Comparison of ENCODE assay signal across 25 cellular contexts in the genomic region with DNA sequence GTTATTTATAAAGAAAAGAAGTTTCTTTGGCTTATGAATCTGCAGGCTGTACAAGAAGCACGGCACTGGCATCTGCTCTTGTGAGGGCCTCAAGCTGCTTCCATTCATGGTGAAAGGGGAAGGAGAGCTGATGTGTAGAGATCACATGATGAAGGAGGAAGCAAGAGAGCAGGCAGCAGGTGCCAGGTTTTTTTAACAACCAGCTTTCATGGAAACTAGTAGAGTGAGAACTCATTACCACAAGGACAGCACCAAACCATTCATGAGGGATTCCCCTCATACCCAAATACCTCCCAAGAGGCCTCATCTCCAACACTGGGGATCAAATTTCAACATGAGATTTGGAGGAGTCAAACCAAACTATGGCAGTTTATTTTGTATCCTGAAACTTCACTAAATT.
DNase-seq lines count a peak whose midpoint lies in the region; ATAC-seq, FAIRE-seq and TF ChIP-seq lines count a peak whose summit lies in the region.
"Had no signal": no experiment of that assay in that cellular context is flagged by ENCODE, and none has a peak within 500 bp of the region (broad histone marks: within the 10 kb centered on the region; RNA-seq: fewer than 3 reads in every experiment).

No MANE protein-coding gene starts in this region.

- H2BK15ac ChIP-seq in mesendoderm (replicated peaks; ENCODE audit: low read depth) = no peak overlapping the region

- no peak overlapping the region for H2AK5ac ChIP-seq in mesendoderm (ENCODE audit: low read length)

- no peak overlapping the region for H2BK5ac ChIP-seq in mesendoderm (ENCODE audit: low read length)

- intact Hi-C loops in mammary epithelial cell (cut with micrococcal nuclease) = no loop called here
- intact Hi-C loops in MCF 10A (cut with micrococcal nuclease) = no loop called here
- intact Hi-C loops in HepG2 (cut with micrococcal nuclease; ENCODE audit: unreplicated experiment) = no loop called here
- intact Hi-C loops in naive thymus-derived CD4-positive, alpha-beta T cell (cut with micrococcal nuclease) = no loop called here

- no peak overlapping the region for H4K8ac ChIP-seq in mesendoderm (ENCODE audit: low read depth, low read length)

- CTCF ChIA-PET in mammary epithelial cell (lab: Charles Lee; ENCODE audit: low non-redundant PET) (no interaction called here), MCF 10A (lab: Yijun Ruan, JAX) (interaction anchor here (1.3 to 15.2 kb wide), 4 partner anchors 8 to 290 kb away, joined by 4 to 206 read pairs (median 6); no protein-coding TSS in a partner anchor), WTC11 (lab: Charles Lee) (interaction anchor here (0.7 kb wide), 1 partner anchor 68 kb away, joined by 3 read pairs; no protein-coding TSS in a partner anchor), HepG2 (lab: Yijun Ruan, JAX; ENCODE audit: low intra/inter-chr PET ratio, low total read pairs) (no interaction called here)
- CTCF ChIA-PET in naive thymus-derived CD4-positive, alpha-beta T cell (lab: Charles Lee) = no interaction called here

- H3K4me1 Mint-ChIP-seq in MCF 10A (ENCODE audit: insufficient read depth, unreplicated experiment) = no peaks in the 10 kb centered on the region
- peaks cover 11% of the 10 kb centered on the region for H3K4me1 Mint-ChIP-seq in WTC11
- peaks cover 0 to 4% (median 0%) of the 10 kb centered on the region in 7 donors for H3K4me1 Mint-ChIP-seq in naive thymus-derived CD4-positive, alpha-beta T cell

- no peak overlapping the region for H3K4me3 Mint-ChIP-seq in MCF 10A (ENCODE audit: unreplicated experiment)
- H3K4me3 Mint-ChIP-seq in WTC11 = no peak overlapping the region
- H3K4me3 Mint-ChIP-seq in naive thymus-derived CD4-positive, alpha-beta T cell = no peak overlapping the region
- H3K4me3 Mint-ChIP-seq: T-helper 1 cell treated with Interleukin-12 subunit alpha and Interleukin-12 subunit beta and Interleukin-4 antibody, amounts not matched to agents 30 μg/mL and 1 μg/mL, for 36 hours had no signal

- no peak for TF ChIP-seq CTCF in mammary epithelial cell (conservative IDR thresholded peaks at IDR 0.05 in 1 of 2, IDR thresholded peaks at IDR 0.05 in 1 of 2; ENCODE audit: extremely low read depth in 1 of 2, insufficient read depth in 1 of 2, low read depth in 1 of 2, low read length in 2 of 2)
- no peak for TF ChIP-seq CTCF in MCF 10A (IDR thresholded peaks at IDR 0.05; ENCODE audit: unreplicated experiment)
- TF ChIP-seq CTCF in WTC11 (IDR thresholded peaks at IDR 0.05) = no peak
- no peak for TF ChIP-seq CTCF in HepG2 (CRISPR knock-in tag; IDR thresholded peaks at IDR 0.05)

- H3K4me2 ChIP-seq in mammary epithelial cell (ENCODE audit: insufficient read depth, low read depth, low read length) (no peak overlapping the region), mesendoderm (ENCODE audit: low read length) (no peak overlapping the region), HepG2 (ENCODE audit: low read depth, low read length) (no peak overlapping the region)
- H3K4me2 ChIP-seq: A549 had no signal

- no peaks in the 10 kb centered on the region for H3K27me3 Mint-ChIP-seq in MCF 10A (ENCODE audit: insufficient read depth, unreplicated experiment)
- no peaks in the 10 kb centered on the region; the same call in 1 of the 2 replicates for H3K27me3 Mint-ChIP-seq in WTC11 (ENCODE audit: low read depth)
- peaks cover 4 to 23% (median 13%) of the 10 kb centered on the region in 5 donors for H3K27me3 Mint-ChIP-seq in naive thymus-derived CD4-positive, alpha-beta T cell

- H3K9me3 Mint-ChIP-seq in MCF 10A (ENCODE audit: unreplicated experiment) = peaks cover 33% of the 10 kb centered on the region
- H3K9me3 Mint-ChIP-seq in WTC11 = peaks cover 54% of the 10 kb centered on the region
- H3K9me3 Mint-ChIP-seq in naive thymus-derived CD4-positive, alpha-beta T cell = peaks cover 7 to 66% (median 34%) of the 10 kb centered on the region in 11 donors

- H3K36me3 ChIP-seq in mammary epithelial cell (ENCODE audit: insufficient read depth, low read length) (no peaks in the 10 kb centered on the region), mesendoderm (ENCODE audit: control insufficient read depth, insufficient read depth, low read length) (no peaks in the 10 kb centered on the region), HepG2 (replicated peaks in 1 of 2; ENCODE audit: control insufficient read depth in 1 of 2, insufficient read depth in 2 of 2, low read length in 2 of 2) (no peaks in the 10 kb centered on the region)
- no peaks in the 10 kb centered on the region for H3K36me3 ChIP-seq in naive thymus-derived CD4-positive, alpha-beta T cell (ENCODE audit: control insufficient read depth in 2 of 3, insufficient read depth in 3 of 3, low read length in 3 of 3)
- H3K36me3 ChIP-seq: BE2C, HAP-1, Peyer's patch, SJCRH30 had no signal

- no peak overlapping the region for H2AFZ ChIP-seq in mammary epithelial cell (ENCODE audit: low read depth, low read length)
- H2AFZ ChIP-seq in HepG2 (ENCODE audit: low read length) = no peak overlapping the region

- POLR2A ChIA-PET in MCF 10A (lab: Yijun Ruan, JAX) (interaction anchor here (2.1 kb wide), 1 partner anchor 12 kb away, joined by 10 read pairs; no protein-coding TSS in a partner anchor), WTC11 (lab: Charles Lee) (no interaction called here), HepG2 (lab: Yijun Ruan, JAX) (no interaction called here)
- POLR2A ChIA-PET in naive thymus-derived CD4-positive, alpha-beta T cell (lab: Charles Lee) = no interaction called here

- H3K79me2 ChIP-seq in mammary epithelial cell (ENCODE audit: insufficient read depth, low read length) (no peaks in the 10 kb centered on the region), mesendoderm (ENCODE audit: control insufficient read depth, insufficient read depth, low read length) (no peaks in the 10 kb centered on the region), HepG2 (ENCODE audit: insufficient read depth, low read length) (no peaks in the 10 kb centered on the region)

- no peak overlapping the region for H3K56ac ChIP-seq in mesendoderm (ENCODE audit: low read length)

- H3K27ac Mint-ChIP-seq in MCF 10A (ENCODE audit: low read depth, unreplicated experiment) (no peak overlapping the region), WTC11 (no peak overlapping the region)
- no peak overlapping the region for H3K27ac Mint-ChIP-seq in naive thymus-derived CD4-positive, alpha-beta T cell
- H3K27ac Mint-ChIP-seq: T-helper 1 cell treated with Interleukin-12 subunit alpha and Interleukin-12 subunit beta and Interleukin-4 antibody, amounts not matched to agents 30 μg/mL and 1 μg/mL, for 36 hours had no signal

- peak; percentile 25 for DNase-seq in mammary epithelial cell
- no peak for DNase-seq in MCF 10A (ENCODE audit: unreplicated experiment)
- no peak for DNase-seq in WTC11 (ENCODE audit: low spot score)
- no peak for DNase-seq in mesendoderm
- DNase-seq in HepG2 (ENCODE audit: low spot score) = no peak
- DNase-seq in naive thymus-derived CD4-positive, alpha-beta T cell = no peak
- no peak for DNase-seq in SK-N-DZ (ENCODE audit: low spot score)
- DNase-seq: BE2C; DMS79; KBM-7; MV-4-11; NCI-H1105 treated with DMSO at 0.1 percent for 48 hours; NCI-H2029 treated with DMSO at 0.1 percent for 48 hours; NCI-H226; NCI-H510A treated with DMSO at 0.1 percent for 48 hours; NCI-H748 treated with DMSO at 0.1 percent for 48 hours; NK-92 treated with Interleukin-12 subunit alpha and Interleukin-12 subunit beta, amount 100 ng/mL, for 24 hours; Peyer's patch had no signal

- no peak overlapping the region for H3K23ac ChIP-seq in mesendoderm (ENCODE audit: low read length)

- TF ChIP-seq POLR2A in HepG2 (IDR thresholded peaks at IDR 0.05; ENCODE audit: insufficient read depth in 1 of 2, low read depth in 2 of 2, low read length in 2 of 2) = no peak

- H3K4me1 ChIP-seq in mammary epithelial cell (ENCODE audit: insufficient read depth, low read length) (no peaks in the 10 kb centered on the region), mesendoderm (ENCODE audit: control insufficient read depth, low read depth, low read length) (peaks cover 1% of the 10 kb centered on the region), HepG2 (ENCODE audit: insufficient read depth, low read length) (no peaks in the 10 kb centered on the region)
- no peaks in the 10 kb centered on the region for H3K4me1 ChIP-seq in naive thymus-derived CD4-positive, alpha-beta T cell (ENCODE audit: control insufficient read depth in 2 of 2, insufficient read depth in 2 of 2, low read length in 2 of 2)
- H3K4me1 ChIP-seq: A549, BE2C, HAP-1, Peyer's patch had no signal

- BruUV-seq in mammary epithelial cell (replicated peaks; lab: Mats Ljungman, UMichigan) = no TSS peak
- no TSS peak for BruUV-seq in MCF 10A (replicated peaks; lab: Mats Ljungman, UMichigan)
- no TSS peak for BruUV-seq in HepG2 (replicated peaks; lab: Mats Ljungman, UMichigan)

- H3K4ac ChIP-seq in mesendoderm (ENCODE audit: low read depth, low read length) = no peak overlapping the region

- no peaks in the 10 kb centered on the region for H3K36me3 Mint-ChIP-seq in MCF 10A (ENCODE audit: insufficient read depth, unreplicated experiment)
- H3K36me3 Mint-ChIP-seq in WTC11 = peaks cover 33% of the 10 kb centered on the region
- peaks cover 0 to 15% (median 5%) of the 10 kb centered on the region in 5 donors for H3K36me3 Mint-ChIP-seq in naive thymus-derived CD4-positive, alpha-beta T cell

- H3K27me3 ChIP-seq in mammary epithelial cell (ENCODE audit: insufficient read depth, low read length) (no peaks in the 10 kb centered on the region), mesendoderm (ENCODE audit: insufficient read depth, low read length, poor library complexity) (no peaks in the 10 kb centered on the region), HepG2 (ENCODE audit: control insufficient read depth in 1 of 2, insufficient read depth in 2 of 2, low read length in 2 of 2) (no peaks in the 10 kb centered on the region)
- H3K27me3 ChIP-seq in naive thymus-derived CD4-positive, alpha-beta T cell (ENCODE audit: control insufficient read depth in 2 of 2, insufficient read depth in 2 of 2, low read length in 2 of 2) = no peaks in the 10 kb centered on the region
- H3K27me3 ChIP-seq: BE2C, Peyer's patch, SJCRH30 had no signal

- no peak overlapping the region for H3K18ac ChIP-seq in mesendoderm (ENCODE audit: low read length)

- TF ChIP-seq RAD21 in HepG2 (CRISPR knock-in tag; IDR thresholded peaks at IDR 0.05) = no peak

- H2BK120ac ChIP-seq in mesendoderm (ENCODE audit: low read depth, low read length) = peak overlapping the region; percentile 21

- H4K20me1 ChIP-seq in mammary epithelial cell (ENCODE audit: insufficient read depth, low read length) (no peaks in the 10 kb centered on the region), HepG2 (ENCODE audit: insufficient read depth, low read length) (no peaks in the 10 kb centered on the region)

- ATAC-seq in WTC11 (no peak), HepG2 (no peak)
- ATAC-seq in naive thymus-derived CD4-positive, alpha-beta T cell = no peak
- ATAC-seq: A549 had no signal

- H3K9me3 ChIP-seq in mammary epithelial cell (replicated peaks; ENCODE audit: insufficient read depth, low read length) (no peaks in the 10 kb centered on the region), HepG2 (ENCODE audit: low read length) (peaks cover 47% of the 10 kb centered on the region)
- H3K9me3 ChIP-seq in naive thymus-derived CD4-positive, alpha-beta T cell (ENCODE audit: control insufficient read depth in 2 of 3, low read length in 3 of 3) = peaks cover 0 to 21% (median 0%) of the 10 kb centered on the region in 3 experiments
- H3K9me3 ChIP-seq: BE2C, HAP-1 had no signal

- H3K27ac ChIP-seq in mammary epithelial cell (ENCODE audit: insufficient read depth, low read depth, low read length) = no peak overlapping the region
- H3K27ac ChIP-seq in mesendoderm (ENCODE audit: low read depth, low read length) = no peak overlapping the region
- no peak overlapping the region for H3K27ac ChIP-seq in HepG2 (ENCODE audit: extremely low read length, insufficient read depth, low read length)
- no peak overlapping the region for H3K27ac ChIP-seq in naive thymus-derived CD4-positive, alpha-beta T cell (ENCODE audit: low read depth, low read length)
- H3K27ac ChIP-seq: A549, HL-60, Peyer's patch, SJCRH30 had no signal

- no peak for FAIRE-seq in HepG2 (lab: Jason Lieb, UNC)
- FAIRE-seq: A549, D721Med, GM12891 had no signal

- no peak overlapping the region for H3K9ac ChIP-seq in mammary epithelial cell (ENCODE audit: insufficient read depth, low read length)
- H3K9ac ChIP-seq in mesendoderm (ENCODE audit: low read length) = no peak overlapping the region
- H3K9ac ChIP-seq in HepG2 (ENCODE audit: insufficient read depth, low read depth, low read length) = no peak overlapping the region

- TF ChIP-seq EP300 in HepG2 (IDR thresholded peaks at IDR 0.05; ENCODE audit: low read depth in 2 of 2, low read length in 2 of 2) = no peak
- no peak for TF ChIP-seq EP300 in HepG2 (CRISPR knock-in tag; IDR thresholded peaks at IDR 0.05; ENCODE audit: borderline replicate concordance)

- H3K79me1 ChIP-seq in mesendoderm (ENCODE audit: low read length) = no peaks in the 10 kb centered on the region

- H3K4me3 ChIP-seq in mammary epithelial cell (replicated peaks in 1 of 3; ENCODE audit: insufficient read depth in 1 of 3, low read depth in 2 of 3, low read length in 3 of 3) = no peak overlapping the region
- H3K4me3 ChIP-seq in mesendoderm (ENCODE audit: low read length) = no peak overlapping the region
- H3K4me3 ChIP-seq in HepG2 (replicated peaks in 1 of 3; ENCODE audit: insufficient read depth in 1 of 3, low read depth in 2 of 3, low read length in 3 of 3) = no peak overlapping the region
- no peak overlapping the region for H3K4me3 ChIP-seq in naive thymus-derived CD4-positive, alpha-beta T cell (ENCODE audit: low read length)
- H3K4me3 ChIP-seq: A549, HAP-1, Peyer's patch, SJCRH30 had no signal

- dilution Hi-C loops in mammary epithelial cell (cut with HindIII; ENCODE audit: low sequenced_read_pairs) = no loop called here

- in situ Hi-C loops in mammary epithelial cell (cut with MboI; ENCODE audit: low sequenced_read_pairs in 2 of 2) = loop anchor here in 1 of 2 donors (10.0 kb wide), 1 partner anchor 143 kb away; no protein-coding TSS in a partner anchor
- in situ Hi-C loops in HepG2 (cut with HindIII; ENCODE audit: extremely low pct_ligation_motif_present, low pct_unique_long_range_greater_than_20kb) = no loop called here

- WGBS in mammary epithelial cell (ENCODE audit: low coverage, missing lambda C conversion rate) = 100% methylated on average over 1 of the region's 1 CpG
- WGBS in mesendoderm (ENCODE audit: extremely low coverage, insufficient coverage, low lambda C conversion rate) = no CpG with 5 or more reads among the region's 1 CpG
- WGBS in HepG2 (ENCODE audit: low lambda C conversion rate) = 0% methylated on average over 1 of the region's 1 CpG

- no peak overlapping the region for H4K5ac ChIP-seq in mesendoderm (ENCODE audit: low read length)

Comparison
In these comparisons a context has a peak if more than half of its experiments do, and no peak if none do; other contexts are left out.
1. CTCF ChIA-PET loops: an anchor here in MCF 10A (1.3 to 15.2 kb wide) and WTC11 (0.7 kb wide); none called in mammary epithelial cell, HepG2 and naive thymus-derived CD4-positive, alpha-beta T cell.